26 cellular contexts compared by ENCODE assay signal in the genomic region with DNA sequence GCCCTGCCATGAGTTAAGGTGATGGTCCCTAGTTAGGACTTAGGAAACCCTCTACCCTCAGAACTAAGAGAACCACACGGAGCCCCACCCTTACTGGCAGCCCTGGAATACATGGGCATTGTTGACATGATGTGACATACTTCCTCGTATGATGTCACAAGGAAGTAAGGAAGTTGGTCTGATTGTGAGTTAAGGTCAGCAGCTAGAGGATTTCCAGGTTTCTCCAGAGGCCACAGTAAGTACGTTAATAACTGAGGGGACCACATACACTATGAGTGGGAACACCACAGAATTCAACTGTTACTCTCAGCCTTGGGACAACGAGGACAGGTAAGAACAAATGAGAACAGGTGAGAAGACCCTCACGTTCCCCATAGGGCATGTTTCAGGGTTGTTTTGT.
"Had no signal": no experiment of that assay in that cellular context is flagged by ENCODE, and none has a peak within 500 bp of the region (broad histone marks: within the 10 kb centered on the region; RNA-seq: fewer than 3 reads in every experiment).

Gene MAGEB5 (plus strand): TSS at position 301 of the 400 bp plus-strand sequence. CDS start 1,133 bp downstream, outside the sequence.

- DNase-seq: activated effector memory CD4-positive, alpha-beta T cell treated with anti-CD3 and anti-CD28 coated beads, Interleukin-2, amount 50 U/mL, for 16 hours; activated effector memory CD4-positive, alpha-beta T cell treated with Interleukin-2 at 50 U/mL for 16 hours; activated gamma-delta T cell; activated gamma-delta T cell treated with Interleukin-2 at 50 U/mL for 16 hours; activated naive CD4-positive, alpha-beta T cell; activated naive CD4-positive, alpha-beta T cell treated with anti-CD3 and anti-CD28 coated beads for 36 hours; activated naive CD4-positive, alpha-beta T cell treated with anti-CD3 and anti-CD28 coated beads, Interleukin-2, amount 10 ng/mL, durations not matched to agents 7 days and 5 days; activated naive CD4-positive, alpha-beta T cell treated with anti-CD3 and anti-CD28 coated beads, Interleukin-2, amount 50 U/mL, for 16 hours; activated naive CD4-positive, alpha-beta T cell treated with Interleukin-2 at 50 U/mL for 16 hours; activated naive CD8-positive, alpha-beta T cell treated with anti-CD3 and anti-CD28 coated beads for 36 hours; activated naive CD8-positive, alpha-beta T cell treated with anti-CD3 and anti-CD28 coated beads, Interleukin-2, amount 10 ng/mL, durations not matched to agents 7 days and 5 days; activated naive CD8-positive, alpha-beta T cell treated with anti-CD3 and anti-CD28 coated beads, Interleukin-2, amount 50 U/mL, for 24 hours; activated T-cell treated with anti-CD3 and anti-CD28 coated beads, Interleukin-2, amount 50 U/mL, for 24 hours; activated T-cell treated with anti-CD3 and anti-CD28 coated beads, Interleukin-2, amount 50 U/mL, for 4 hours; activated T-cell treated with anti-CD3 and anti-CD28 coated beads, Interleukin-2, amount 50 U/mL, for 48 hours; activated T-cell treated with anti-CD3 and anti-CD28 coated beads, Interleukin-2, amount 50 U/mL, for 72 hours; adrenal gland; amniotic stem cell; amygdala; anterior cingulate cortex; aorta; body of pancreas; brain microvascular endothelial cell; caudate nucleus; central memory CD4-positive, alpha-beta T cell; cerebellar nuclear complex had no signal
